ENCODE assay signal across 8 cellular contexts in the genomic region with DNA sequence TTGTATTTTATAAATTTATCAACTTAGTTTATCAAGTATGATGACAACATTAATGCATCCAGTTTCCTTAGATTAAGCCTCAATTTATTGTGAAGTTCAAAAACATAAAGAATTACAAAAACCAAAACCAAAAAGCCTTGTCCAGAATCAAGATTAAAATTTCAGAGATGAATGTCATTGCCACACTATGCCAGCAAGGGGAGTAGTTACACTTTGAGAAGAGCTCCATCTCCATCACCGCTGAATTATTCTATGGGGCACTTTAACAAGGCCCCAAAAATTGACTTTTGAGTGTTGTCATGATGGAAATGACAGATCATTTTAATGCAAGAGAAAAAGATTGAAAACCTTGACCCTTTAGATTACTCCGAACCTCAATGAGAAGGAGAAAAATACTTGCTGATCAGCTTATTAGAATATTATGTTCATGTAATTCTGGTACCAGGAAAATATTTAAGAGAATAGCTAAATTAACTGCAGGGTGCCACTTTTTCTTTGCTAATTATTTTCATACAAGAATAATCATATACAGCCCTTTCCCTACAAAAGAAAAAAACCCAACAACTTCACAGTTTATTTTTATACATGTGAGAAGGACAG.
DNase-seq lines count a peak whose midpoint lies in the region; ATAC-seq and TF ChIP-seq lines count a peak whose summit lies in the region.

No MANE protein-coding gene starts in this region.

- intact Hi-C loops in aorta (cut with DNase I), result no loop called here
- intact Hi-C loops in lower leg skin (cut with DNase I; ENCODE audit: low total_unique reads), result no loop called here

- H3K9me3 ChIP-seq in liver (ENCODE audit: control insufficient read depth in 4 of 4, low read length in 3 of 4), result no peaks in the 10 kb centered on the region
- no peaks in the 10 kb centered on the region for H3K9me3 ChIP-seq in aorta (ENCODE audit: control insufficient read depth, low read length)
- no peaks in the 10 kb centered on the region for H3K9me3 ChIP-seq in upper lobe of left lung

- H3K36me3 ChIP-seq in liver (ENCODE audit: control insufficient read depth in 4 of 4, insufficient read depth in 3 of 4, low read depth in 1 of 4, low read length in 3 of 4), result no peaks in the 10 kb centered on the region
- H3K36me3 ChIP-seq in aorta (ENCODE audit: control insufficient read depth in 1 of 2, insufficient read depth in 2 of 2, low read length in 1 of 2), result no peaks in the 10 kb centered on the region
- no peaks in the 10 kb centered on the region for H3K36me3 ChIP-seq in upper lobe of left lung

- H3K4me1 Mint-ChIP-seq in WTC11, result peaks cover 24% of the 10 kb centered on the region

- H3K27ac ChIP-seq in liver (ENCODE audit: low read depth in 1 of 2, low read length in 2 of 2) (no peak overlapping the region), aorta (ENCODE audit: low read depth in 1 of 2, low read length in 2 of 2) (no peak overlapping the region), upper lobe of left lung (no peak overlapping the region)

- POLR2A ChIA-PET in WTC11 (lab: Charles Lee), result no interaction called here

- ATAC-seq in HG03565 (IDR thresholded peaks at IDR 0.05; ENCODE audit: unreplicated experiment), result peak; percentile 72
- peak; percentile 62 for ATAC-seq in WTC11
- ATAC-seq in aorta (ENCODE audit: low FRiP score), result no peak
- no peak for ATAC-seq in HG03442 (IDR thresholded peaks at IDR 0.05; ENCODE audit: unreplicated experiment)
- no peak for ATAC-seq in upper lobe of left lung (ENCODE audit: low FRiP score in 2 of 2)

- TF ChIP-seq POLR2A in upper lobe of left lung (IDR thresholded peaks at IDR 0.05) (no peak), lower leg skin (IDR thresholded peaks at IDR 0.05) (no peak)

- H3K36me3 Mint-ChIP-seq in WTC11, result no peaks in the 10 kb centered on the region

- no peaks in the 10 kb centered on the region for H3K27me3 Mint-ChIP-seq in WTC11 (ENCODE audit: low read depth)

- DNase-seq in WTC11 (ENCODE audit: low spot score) (no peak), aorta (no peak), upper lobe of left lung (no peak), lower leg skin (ENCODE audit: low spot score in 2 of 2) (no peak)

- peak; percentile 89 to 92 for TF ChIP-seq RAD21 in liver (IDR thresholded peaks at IDR 0.05)

- CTCF ChIA-PET in WTC11 (lab: Charles Lee), result interaction anchor here (0.6 to 1.5 kb wide), 16 partner anchors 8 to 591 kb away, joined by 3 to 12 read pairs (median 4); a partner anchor contains a TSS

- no peaks in the 10 kb centered on the region for H3K27me3 ChIP-seq in liver (ENCODE audit: control insufficient read depth in 4 of 4, insufficient read depth in 4 of 4, low read length in 3 of 4)
- no peaks in the 10 kb centered on the region for H3K27me3 ChIP-seq in aorta (ENCODE audit: control insufficient read depth in 1 of 2, insufficient read depth in 2 of 2, low read length in 1 of 2)
- H3K27me3 ChIP-seq in upper lobe of left lung, result no peaks in the 10 kb centered on the region

- 58% methylated on average over 2 of the region's 2 CpGs for WGBS in liver
- 39 to 52% methylated on average over 2 of the region's 2 CpGs for WGBS in aorta, 2 donors
- WGBS in upper lobe of left lung, 2 donors, result 64 to 72% methylated on average over 2 of the region's 2 CpGs
- 58 to 61% methylated on average over 2 of the region's 2 CpGs for WGBS in lower leg skin, 2 donors

- TF ChIP-seq EP300 in upper lobe of left lung (IDR thresholded peaks at IDR 0.05), result no peak

- no peak overlapping the region for H3K9ac ChIP-seq in liver (ENCODE audit: low read depth in 1 of 2, low read length in 2 of 2)

- peak; percentile 44 for TF ChIP-seq CTCF in GM12872 (IDR thresholded peaks at IDR 0.05; ENCODE audit: insufficient read depth, low read depth, low read length)
- TF ChIP-seq CTCF in WTC11 (IDR thresholded peaks at IDR 0.05), result 0 out of 2 replicates have a peak, but pooled peaks have one; percentile 22
- peak; percentile 69 for TF ChIP-seq CTCF in liver (IDR thresholded peaks at IDR 0.05; ENCODE audit: low read depth, low read length, missing input control)
- peak in 2 of 6 experiments; percentile 21 to 28 for TF ChIP-seq CTCF in upper lobe of left lung (IDR thresholded peaks at IDR 0.05)
- TF ChIP-seq CTCF in lower leg skin (IDR thresholded peaks at IDR 0.05), result no peak

- H3K4me3 ChIP-seq in liver (ENCODE audit: low read depth in 1 of 3, low read length in 3 of 3) (no peak overlapping the region), aorta (ENCODE audit: low read length in 2 of 2) (no peak overlapping the region), upper lobe of left lung (no peak overlapping the region), lower leg skin (ENCODE audit: low read depth, poor library complexity, severe bottlenecking) (no peak overlapping the region)

- no peak overlapping the region for H3K27ac Mint-ChIP-seq in WTC11

- no peaks in the 10 kb centered on the region for H3K9me3 Mint-ChIP-seq in WTC11

- no peak overlapping the region for H3K4me3 Mint-ChIP-seq in WTC11

- H3K4me1 ChIP-seq in liver (ENCODE audit: control insufficient read depth in 4 of 4, insufficient read depth in 4 of 4, low read length in 3 of 4), result no peaks in the 10 kb centered on the region
- no peaks in the 10 kb centered on the region for H3K4me1 ChIP-seq in aorta (ENCODE audit: control insufficient read depth in 1 of 2, insufficient read depth in 2 of 2, low read length in 2 of 2)
- no peaks in the 10 kb centered on the region for H3K4me1 ChIP-seq in upper lobe of left lung

TF ChIP-seq in WTC11, 78 proteins besides CTCF, POLR2A, EP300 and RAD21 (continues in another document):
- TF ChIP-seq EMX1 (CRISPR knock-in tag; IDR thresholded peaks at IDR 0.05), result no peak
- TF ChIP-seq, protein P1, sequence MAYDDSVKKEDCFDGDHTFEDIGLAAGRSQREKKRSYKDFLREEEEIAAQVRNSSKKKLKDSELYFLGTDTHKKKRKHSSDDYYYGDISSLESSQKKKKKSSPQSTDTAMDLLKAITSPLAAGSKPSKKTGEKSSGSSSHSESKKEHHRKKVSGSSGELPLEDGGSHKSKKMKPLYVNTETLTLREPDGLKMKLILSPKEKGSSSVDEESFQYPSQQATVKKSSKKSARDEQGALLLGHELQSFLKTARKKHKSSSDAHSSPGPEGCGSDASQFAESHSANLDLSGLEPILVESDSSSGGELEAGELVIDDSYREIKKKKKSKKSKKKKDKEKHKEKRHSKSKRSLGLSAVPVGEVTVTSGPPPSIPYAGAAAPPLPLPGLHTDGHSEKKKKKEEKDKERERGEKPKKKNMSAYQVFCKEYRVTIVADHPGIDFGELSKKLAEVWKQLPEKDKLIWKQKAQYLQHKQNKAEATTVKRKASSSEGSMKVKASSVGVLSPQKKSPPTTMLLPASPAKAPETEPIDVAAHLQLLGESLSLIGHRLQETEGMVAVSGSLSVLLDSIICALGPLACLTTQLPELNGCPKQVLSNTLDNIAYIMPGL (CRISPR knock-in tag; IDR thresholded peaks at IDR 0.05), result no peak
- TF ChIP-seq, protein P2, sequence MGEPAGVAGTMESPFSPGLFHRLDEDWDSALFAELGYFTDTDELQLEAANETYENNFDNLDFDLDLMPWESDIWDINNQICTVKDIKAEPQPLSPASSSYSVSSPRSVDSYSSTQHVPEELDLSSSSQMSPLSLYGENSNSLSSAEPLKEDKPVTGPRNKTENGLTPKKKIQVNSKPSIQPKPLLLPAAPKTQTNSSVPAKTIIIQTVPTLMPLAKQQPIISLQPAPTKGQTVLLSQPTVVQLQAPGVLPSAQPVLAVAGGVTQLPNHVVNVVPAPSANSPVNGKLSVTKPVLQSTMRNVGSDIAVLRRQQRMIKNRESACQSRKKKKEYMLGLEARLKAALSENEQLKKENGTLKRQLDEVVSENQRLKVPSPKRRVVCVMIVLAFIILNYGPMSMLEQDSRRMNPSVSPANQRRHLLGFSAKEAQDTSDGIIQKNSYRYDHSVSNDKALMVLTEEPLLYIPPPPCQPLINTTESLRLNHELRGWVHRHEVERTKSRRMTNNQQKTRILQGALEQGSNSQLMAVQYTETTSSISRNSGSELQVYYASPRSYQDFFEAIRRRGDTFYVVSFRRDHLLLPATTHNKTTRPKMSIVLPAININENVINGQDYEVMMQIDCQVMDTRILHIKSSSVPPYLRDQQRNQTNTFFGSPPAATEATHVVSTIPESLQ (CRISPR knock-in tag; IDR thresholded peaks at IDR 0.05), result no peak

TF ChIP-seq in liver, 16 proteins besides CTCF, POLR2A, EP300 and RAD21:
- TF ChIP-seq TAF1 (conservative IDR thresholded peaks at IDR 0.05), result no peak
- TF ChIP-seq SP1 (IDR thresholded peaks at IDR 0.05), result no peak
- no peak for TF ChIP-seq GABPA (IDR thresholded peaks at IDR 0.05 in 1 of 2, conservative IDR thresholded peaks at IDR 0.05 in 1 of 2)
- no peak for TF ChIP-seq HNF4G (IDR thresholded peaks at IDR 0.05)
- TF ChIP-seq JUND (IDR thresholded peaks at IDR 0.05), result no peak
- TF ChIP-seq HNF4A (conservative IDR thresholded peaks at IDR 0.05), result no peak

Comparison
In these comparisons a context has a peak if more than half of its experiments do, and no peak if none do; other contexts are left out.
1. CTCF ChIP-seq: peak in GM12872 (single experiment), WTC11 (single experiment) and liver (single experiment); none in lower leg skin (0 of 3).
2. ATAC-seq: peak in HG03565 (single experiment) and WTC11 (single experiment); none in aorta (single experiment), HG03442 (single experiment) and upper lobe of left lung (0 of 2).